ENCODE assay signal across 1 cellular context in the genomic region with DNA sequence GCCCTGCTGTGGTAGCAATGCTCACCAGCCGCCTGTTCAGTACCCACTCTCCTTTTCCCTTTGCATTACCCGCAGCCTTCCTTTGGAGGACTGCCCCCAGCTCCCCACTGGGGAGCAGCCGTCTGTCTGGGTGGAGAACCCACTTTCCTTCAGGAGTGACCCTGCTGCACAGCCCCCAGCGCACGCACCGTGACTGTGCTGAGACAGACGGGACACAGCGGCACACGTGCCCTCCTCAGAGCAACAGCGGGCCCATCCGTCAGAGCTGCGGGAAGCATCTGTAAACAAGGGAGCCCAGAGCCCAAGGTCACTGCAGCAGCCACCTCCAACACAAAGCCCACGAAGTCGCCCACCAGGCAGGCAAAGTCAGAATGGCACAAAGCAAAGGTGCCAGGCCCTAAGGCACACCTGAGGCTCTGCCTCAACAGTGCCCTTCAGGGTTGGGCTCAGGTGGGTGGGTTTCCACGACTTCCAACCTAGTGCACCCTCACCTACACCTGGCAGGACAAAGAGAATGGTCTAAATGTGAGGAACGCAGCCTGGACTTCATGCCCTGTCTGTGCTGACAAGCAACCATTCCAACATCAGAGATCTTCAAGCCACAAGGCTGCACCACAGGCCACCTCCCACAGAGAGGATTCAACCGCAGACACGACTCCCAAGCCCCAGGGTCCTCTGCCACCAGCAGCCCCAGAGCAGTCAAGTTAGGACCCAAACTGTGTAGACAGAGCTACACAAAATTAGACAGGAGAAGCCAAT.
TF ChIP-seq lines count a peak whose summit lies in the region.

No MANE protein-coding gene starts in this region.

TF ChIP-seq in HepG2, 621 proteins besides CTCF, POLR2A, EP300 and RAD21 (continued from another document and continues in another):
- TF ChIP-seq AFF4 (CRISPR knock-in tag; IDR thresholded peaks at IDR 0.05) (peak; percentile 62; the same call in 1 of the 2 replicates), BRD4 (CRISPR knock-in tag; IDR thresholded peaks at IDR 0.05) (peak; percentile 89), ZNF350 (CRISPR knock-in tag; IDR thresholded peaks at IDR 0.05; ENCODE audit: borderline replicate concordance, low read depth) (peak; percentile 82; the same call in 1 of the 2 replicates), DPF2 (CRISPR knock-in tag; IDR thresholded peaks at IDR 0.05; ENCODE audit: borderline replicate concordance, low read depth) (peak; percentile 77; the same call in 1 of the 2 replicates), TCF7 (IDR thresholded peaks at IDR 0.05; ENCODE audit: low read depth) (no peak), GPBP1L1 (CRISPR knock-in tag; IDR thresholded peaks at IDR 0.05) (no peak), DZIP1 (CRISPR knock-in tag; IDR thresholded peaks at IDR 0.05) (peak; percentile 86; the same call in 1 of the 2 replicates), ELF4 (CRISPR knock-in tag; IDR thresholded peaks at IDR 0.05; ENCODE audit: borderline replicate concordance) (no peak), HNRNPH1 (optimal IDR thresholded peaks at IDR 0.05; ENCODE audit: low read depth, low read length) (no peak), KAT8 (CRISPR knock-in tag; IDR thresholded peaks at IDR 0.05) (no peak), ZNF34 (CRISPR knock-in tag; IDR thresholded peaks at IDR 0.05; ENCODE audit: borderline replicate concordance) (no peak), SMYD3 (CRISPR knock-in tag; IDR thresholded peaks at IDR 0.05) (no peak), ZNF296 (CRISPR knock-in tag; conservative IDR thresholded peaks at IDR 0.05) (no peak), ZNF512 (CRISPR knock-in tag; IDR thresholded peaks at IDR 0.05) (no peak), ELF3 (CRISPR knock-in tag; IDR thresholded peaks at IDR 0.05) (0 out of 2 replicates have a peak, but pooled peaks have one; percentile 14), MATR3 (CRISPR knock-in tag; IDR thresholded peaks at IDR 0.05) (no peak), DMTF1 (CRISPR knock-in tag; IDR thresholded peaks at IDR 0.05) (no peak), ZFP1 (CRISPR knock-in tag; IDR thresholded peaks at IDR 0.05) (no peak; the same call in 1 of the 2 replicates), ZC3H13 (CRISPR knock-in tag; IDR thresholded peaks at IDR 0.05) (peak; percentile 99), GRHL1 (CRISPR knock-in tag; conservative IDR thresholded peaks at IDR 0.05) (no peak), ZNF224 (CRISPR knock-in tag; IDR thresholded peaks at IDR 0.05) (peak; percentile 86; the same call in 1 of the 2 replicates), ZHX1 (CRISPR knock-in tag; IDR thresholded peaks at IDR 0.05; ENCODE audit: low read depth) (peak; percentile 65; the same call in 1 of the 2 replicates), NFKBIZ (CRISPR knock-in tag; IDR thresholded peaks at IDR 0.05) (no peak), ZNF276 (CRISPR knock-in tag; IDR thresholded peaks at IDR 0.05; ENCODE audit: low read depth) (no peak), FOXO1 (CRISPR knock-in tag; IDR thresholded peaks at IDR 0.05) (peak; percentile 94), MTA1 (CRISPR knock-in tag; IDR thresholded peaks at IDR 0.05; ENCODE audit: borderline replicate concordance) (peak; percentile 94), HNRNPL (IDR thresholded peaks at IDR 0.05; ENCODE audit: low read depth, low read length) (peak; percentile 96), TGIF2 (CRISPR knock-in tag; IDR thresholded peaks at IDR 0.05) (peak; percentile 76; the same call in 1 of the 2 replicates), TRIM24 (CRISPR knock-in tag; IDR thresholded peaks at IDR 0.05) (no peak), SAFB2 (CRISPR knock-in tag; IDR thresholded peaks at IDR 0.05; ENCODE audit: borderline replicate concordance, low read depth) (no peak), MIER2 (CRISPR knock-in tag; IDR thresholded peaks at IDR 0.05) (no peak), SP2 (CRISPR knock-in tag; IDR thresholded peaks at IDR 0.05) (no peak), IKZF1 (IDR thresholded peaks at IDR 0.05) (no peak)
- TF ChIP-seq, protein P1, sequence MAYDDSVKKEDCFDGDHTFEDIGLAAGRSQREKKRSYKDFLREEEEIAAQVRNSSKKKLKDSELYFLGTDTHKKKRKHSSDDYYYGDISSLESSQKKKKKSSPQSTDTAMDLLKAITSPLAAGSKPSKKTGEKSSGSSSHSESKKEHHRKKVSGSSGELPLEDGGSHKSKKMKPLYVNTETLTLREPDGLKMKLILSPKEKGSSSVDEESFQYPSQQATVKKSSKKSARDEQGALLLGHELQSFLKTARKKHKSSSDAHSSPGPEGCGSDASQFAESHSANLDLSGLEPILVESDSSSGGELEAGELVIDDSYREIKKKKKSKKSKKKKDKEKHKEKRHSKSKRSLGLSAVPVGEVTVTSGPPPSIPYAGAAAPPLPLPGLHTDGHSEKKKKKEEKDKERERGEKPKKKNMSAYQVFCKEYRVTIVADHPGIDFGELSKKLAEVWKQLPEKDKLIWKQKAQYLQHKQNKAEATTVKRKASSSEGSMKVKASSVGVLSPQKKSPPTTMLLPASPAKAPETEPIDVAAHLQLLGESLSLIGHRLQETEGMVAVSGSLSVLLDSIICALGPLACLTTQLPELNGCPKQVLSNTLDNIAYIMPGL (CRISPR knock-in tag; IDR thresholded peaks at IDR 0.05; ENCODE audit: borderline replicate concordance in 1 of 2, low read depth in 1 of 2), result peak in 1 of 2 experiments; percentile 69; a peak in 1 of 4 replicates
